In genomic region chr7:90390926-90391325, GRCh38 we compare ENCODE assay signal across 33 cellular contexts.
"Had no signal": no experiment of that assay in that cellular context is flagged by ENCODE, and none has a peak within 500 bp of the region (broad histone marks: within the 10 kb centered on the region; RNA-seq: fewer than 3 reads in every experiment).

No MANE protein-coding gene starts in this region.

- H3K4me3 ChIP-seq: adrenal gland, ascending aorta, body of pancreas, breast epithelium, cardiac muscle cell had no signal

- H3K27ac ChIP-seq: adrenal gland, ascending aorta, body of pancreas, brain microvascular endothelial cell, breast epithelium, cardiac muscle cell had no signal

- H3K36me3 ChIP-seq: adrenal gland, brain microvascular endothelial cell, breast epithelium, cardiac muscle cell had no signal

- FAIRE-seq: bronchial epithelial cell had no signal

- H3K4me1 ChIP-seq: ascending aorta, body of pancreas, breast epithelium had no signal

- ATAC-seq: activated naive CD4-positive, alpha-beta T cell treated with anti-CD3 and anti-CD28 coated beads, Interleukin-2, amount 50 U/mL, for 72 hours; activated naive CD8-positive, alpha-beta T cell treated with anti-CD3 and anti-CD28 coated beads, Interleukin-2, amount 50 U/mL, for 24 hours; activated T-cell treated with anti-CD3 and anti-CD28 coated beads, Interleukin-2, amount 50 U/mL, for 4 hours; activated T-cell treated with anti-CD3 and anti-CD28 coated beads, Interleukin-2, amount 50 U/mL, for 72 hours; activated T-helper 17 cell treated with anti-CD3 and anti-CD28 coated beads, Interleukin-2, amount 50 U/mL, for 72 hours; body of pancreas had no signal

- DNase-seq: activated effector memory CD4-positive, alpha-beta T cell treated with anti-CD3 and anti-CD28 coated beads, Interleukin-2, amount 50 U/mL, for 16 hours; activated effector memory CD4-positive, alpha-beta T cell treated with Interleukin-2 at 50 U/mL for 16 hours; activated gamma-delta T cell; activated gamma-delta T cell treated with Interleukin-2 at 50 U/mL for 16 hours; activated naive CD4-positive, alpha-beta T cell; activated naive CD4-positive, alpha-beta T cell treated with anti-CD3 and anti-CD28 coated beads for 36 hours; activated naive CD4-positive, alpha-beta T cell treated with anti-CD3 and anti-CD28 coated beads, Interleukin-2, amount 10 ng/mL, durations not matched to agents 7 days and 5 days; activated naive CD4-positive, alpha-beta T cell treated with anti-CD3 and anti-CD28 coated beads, Interleukin-2, amount 50 U/mL, for 16 hours; activated naive CD4-positive, alpha-beta T cell treated with Interleukin-2 at 50 U/mL for 16 hours; activated naive CD8-positive, alpha-beta T cell treated with anti-CD3 and anti-CD28 coated beads for 36 hours; activated naive CD8-positive, alpha-beta T cell treated with anti-CD3 and anti-CD28 coated beads, Interleukin-2, amount 10 ng/mL, durations not matched to agents 7 days and 5 days; activated naive CD8-positive, alpha-beta T cell treated with anti-CD3 and anti-CD28 coated beads, Interleukin-2, amount 50 U/mL, for 24 hours; activated T-cell treated with anti-CD3 and anti-CD28 coated beads, Interleukin-2, amount 50 U/mL, for 1 hour; activated T-cell treated with anti-CD3 and anti-CD28 coated beads, Interleukin-2, amount 50 U/mL, for 24 hours; activated T-cell treated with anti-CD3 and anti-CD28 coated beads, Interleukin-2, amount 50 U/mL, for 4 hours; activated T-cell treated with anti-CD3 and anti-CD28 coated beads, Interleukin-2, amount 50 U/mL, for 48 hours; activated T-cell treated with anti-CD3 and anti-CD28 coated beads, Interleukin-2, amount 50 U/mL, for 72 hours; adrenal gland; amniotic stem cell; amygdala; anterior cingulate cortex; aorta; body of pancreas; brain microvascular endothelial cell; caudate nucleus; central memory CD4-positive, alpha-beta T cell; cerebellar nuclear complex had no signal

- H3K27me3 ChIP-seq: adrenal gland, ascending aorta, body of pancreas, brain microvascular endothelial cell, breast epithelium, cardiac muscle cell had no signal

- H3K9me3 ChIP-seq: adrenal gland, ascending aorta, body of pancreas, breast epithelium had no signal
